ENCODE assay signal across 1 cellular context in genomic region chr7:44796504-44797328, GRCh38.
A peak's percentile ranks its signal among the peaks of the same experiment; 100 is the strongest.
TF ChIP-seq lines count a peak whose summit lies in the region.

TSS of gene PPIA (plus strand) at chr7:44796681. CDS start at chr7:44796725, 44 bp downstream.

TF ChIP-seq in K562, 482 proteins besides CTCF, POLR2A, EP300 and RAD21 (continued from another document):
- peak; percentile 62 for TF ChIP-seq TFAP4 (CRISPR knock-in tag; IDR thresholded peaks at IDR 0.05; ENCODE audit: borderline replicate concordance)
- TF ChIP-seq HCFC1 (IDR thresholded peaks at IDR 0.05; ENCODE audit: low read depth, low read length) = peak; percentile 28; the same call in 1 of the 2 replicates
